Comparison of ENCODE assay signal across 1 cellular context in genomic region chr12:110600254-110600653, GRCh38.
TF ChIP-seq lines count a peak whose summit lies in the region.

No MANE protein-coding gene starts in this region.

TF ChIP-seq in GM23338, 12 proteins besides CTCF, POLR2A, EP300 and RAD21 (continued from another document):
- no peak for TF ChIP-seq REST (IDR thresholded peaks at IDR 0.05; ENCODE audit: unreplicated experiment)
